8 cellular contexts compared by ENCODE assay signal in the genomic region with DNA sequence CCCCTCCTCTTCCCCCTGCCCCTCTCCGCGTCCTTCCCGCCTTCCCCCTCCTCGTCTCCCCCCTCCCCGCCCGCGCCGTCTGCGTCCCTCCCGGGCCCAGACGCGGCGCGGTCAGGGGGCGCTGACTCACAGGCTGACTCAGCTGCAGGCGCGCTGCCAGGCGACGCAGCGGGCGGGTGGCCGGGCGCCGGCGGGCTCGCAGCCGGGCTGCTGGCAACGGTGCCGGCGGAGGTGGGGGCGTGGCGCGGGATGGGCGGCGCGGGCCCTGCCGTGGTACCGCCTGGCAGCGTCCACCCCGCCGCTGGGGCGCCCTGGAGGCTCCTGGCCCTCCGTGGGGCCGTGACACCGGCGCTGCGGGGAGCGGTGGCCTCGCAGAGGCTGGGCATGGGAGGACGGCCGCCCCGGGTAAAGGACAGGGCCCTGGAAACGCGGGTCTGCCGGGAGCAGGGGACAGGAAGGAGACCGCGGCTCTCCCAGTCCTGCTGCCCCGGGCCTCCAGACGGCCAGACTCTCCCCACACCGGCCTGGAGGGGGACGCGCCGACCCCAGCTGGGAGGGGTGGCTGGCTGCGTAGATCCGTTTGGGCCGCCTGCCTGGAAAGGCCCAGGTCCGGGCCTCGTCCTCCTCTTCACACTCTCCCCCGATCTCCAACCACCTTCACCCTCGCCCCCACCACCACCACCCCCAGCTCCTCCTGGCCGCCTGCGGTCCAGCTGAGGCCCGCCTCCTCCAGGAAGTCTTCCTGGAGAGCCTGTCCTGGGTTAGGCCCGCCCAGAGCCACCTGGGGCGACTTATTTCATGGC. TPM values are rescaled to one million over a fixed set of nuclear protein-coding genes. Genes with fewer than 3 reads are reported as not detected.
DNase-seq lines count a peak whose midpoint lies in the region; ATAC-seq and TF ChIP-seq lines count a peak whose summit lies in the region.

No MANE protein-coding gene starts in this region.

- H3K27me3 ChIP-seq in HAP-1 (ENCODE audit: low read depth), result no peaks in the 10 kb centered on the region
- H3K27me3 ChIP-seq in adrenal gland, result no peaks in the 10 kb centered on the region
- no peaks in the 10 kb centered on the region for H3K27me3 ChIP-seq in heart right ventricle
- no peaks in the 10 kb centered on the region for H3K27me3 ChIP-seq in transverse colon

- no peak overlapping the region for H3K27ac Mint-ChIP-seq in T-cell

- DNase-seq in Daoy (ENCODE audit: low read depth) (peak; percentile 96), HAP-1 (ENCODE audit: low spot score in 2 of 2) (peak; percentile 68 to 87), NAMALWA (ENCODE audit: low spot score) (peak; percentile 55), T-cell (peak; percentile 65 to 95 (median 77)), adrenal gland (peak; percentile 91 to 97 (median 94)), heart right ventricle (peak; percentile 91 to 94), posterior cingulate gyrus (peak; percentile 79 to 98 (median 88)), transverse colon (peak; percentile 94)

- POLR2A ChIA-PET in T-cell (lab: Charles Lee), result interaction anchor here in 1 of 2 donors (0.7 kb wide), 1 partner anchor 22 kb away, joined by 3 read pairs; no protein-coding TSS in a partner anchor

- no peaks in the 10 kb centered on the region for H3K27me3 Mint-ChIP-seq in T-cell

- CTCF ChIA-PET in T-cell (lab: Charles Lee), result no interaction called here

- no peak for TF ChIP-seq EP300 in transverse colon (IDR thresholded peaks at IDR 0.05; ENCODE audit: low read depth)

- H3K36me3 ChIP-seq in HAP-1 (replicated peaks), result no peaks in the 10 kb centered on the region
- H3K36me3 ChIP-seq in adrenal gland (replicated peaks in 1 of 2), result no peaks in the 10 kb centered on the region
- no peaks in the 10 kb centered on the region for H3K36me3 ChIP-seq in heart right ventricle
- no peaks in the 10 kb centered on the region for H3K36me3 ChIP-seq in transverse colon

- H3K9me3 ChIP-seq in HAP-1 (no peaks in the 10 kb centered on the region; the same call in none of the 2 replicates), adrenal gland (replicated peaks in 1 of 3) (no peaks in the 10 kb centered on the region), heart right ventricle (peaks cover 0 to 6% (median 0%) of the 10 kb centered on the region in 11 donors), transverse colon (no peaks in the 10 kb centered on the region)

- H3K4me1 ChIP-seq in HAP-1, result peaks cover 21% of the 10 kb centered on the region
- peaks cover 6 to 28% of the 10 kb centered on the region in 2 donors for H3K4me1 ChIP-seq in adrenal gland (replicated peaks in 1 of 2)
- peaks cover 0 to 69% (median 35%) of the 10 kb centered on the region in 9 donors for H3K4me1 ChIP-seq in heart right ventricle
- H3K4me1 ChIP-seq in transverse colon, result peaks cover 6 to 45% (median 24%) of the 10 kb centered on the region in 4 donors

- intact Hi-C loops in adrenal gland (cut with DNase I), result no loop called here
- intact Hi-C loops in heart right ventricle (cut with DNase I), result loop anchor here in 2 of 10 donors (1.0 to 2.0 kb wide), 2 partner anchors 19 to 20 kb away; no protein-coding TSS in a partner anchor
- intact Hi-C loops in posterior cingulate gyrus (cut with DNase I), result no loop called here
- intact Hi-C loops in transverse colon (cut with DNase I; ENCODE audit: low total_unique reads), result no loop called here

- TF ChIP-seq POLR2A in adrenal gland (IDR thresholded peaks at IDR 0.05) (peak; percentile 66 to 69), transverse colon (IDR thresholded peaks at IDR 0.05) (peak; percentile 54)

- peak overlapping the region; percentile 32 for H3K4me3 ChIP-seq in HAP-1
- peak overlapping the region in 2 of 4 donors; percentile 52 to 53 for H3K4me3 ChIP-seq in adrenal gland
- H3K4me3 ChIP-seq in heart right ventricle, result peak overlapping the region; percentile 28 to 72 (median 64)
- H3K4me3 ChIP-seq in transverse colon, result peak overlapping the region; percentile 14 to 63 (median 45)

- H3K27ac ChIP-seq in adrenal gland (peak overlapping the region in 4 of 5 donors; percentile 73 to 95 (median 89)), heart right ventricle (peak overlapping the region; percentile 63 to 97 (median 92)), transverse colon (peak overlapping the region; percentile 85 to 90 (median 86))

- ATAC-seq in T-cell (replicated peaks in 1 of 4) (peak; percentile 92 to 97 (median 94)), heart right ventricle (peak; percentile 88 to 96 (median 94))

- peak overlapping the region; percentile 55 to 71 (median 67) for H3K4me3 Mint-ChIP-seq in T-cell

- no peaks in the 10 kb centered on the region for H3K9me3 Mint-ChIP-seq in T-cell

- TF ChIP-seq CTCF in adrenal gland (IDR thresholded peaks at IDR 0.05), result peak in 2 of 6 experiments; percentile 14 to 33
- TF ChIP-seq CTCF in heart right ventricle (IDR thresholded peaks at IDR 0.05), result peak in 2 of 9 donors; percentile 12 to 15
- TF ChIP-seq CTCF in transverse colon (IDR thresholded peaks at IDR 0.05), result peak in 1 of 5 experiments; percentile 30

- H3K36me3 Mint-ChIP-seq in T-cell, result no peaks in the 10 kb centered on the region

- in situ Hi-C loops in HAP-1 (cut with MboI; ENCODE audit: low sequenced_read_pairs) (no loop called here), transverse colon (cut with MboI; ENCODE audit: low pct_ligation_motif_present in 1 of 4, low pct_unique_long_range_greater_than_20kb in 1 of 4, low sequenced_read_pairs in 3 of 4) (no loop called here)

- WGBS in adrenal gland, 4 donors, result 4 to 19% (median 4%) methylated on average over 12 to 75 of the region's 75 CpGs
- WGBS in heart right ventricle, 2 donors, result 8% methylated on average over 44 to 75 of the region's 75 CpGs
- WGBS in transverse colon (ENCODE audit: low coverage in 1 of 2), 2 donors, result 7 to 59% methylated on average over 3 to 57 of the region's 75 CpGs

- peaks cover 11 to 32% (median 19%) of the 10 kb centered on the region in 3 donors for H3K4me1 Mint-ChIP-seq in T-cell

RNA-seq across cellular contexts. Expression of a gene that starts 10.0 kb away (rescaled TPM):
- not detected in 2 replicates for total RNA-seq in Daoy (2014; rRNA removed; shearing (Covaris generic))
- total RNA-seq in T-cell (under 1 TPM in 3 of 5 donors, not detected in 2; 0.20 to 0.76 (median 0.49) TPM), adrenal gland (not detected), heart right ventricle (not detected), transverse colon (1 to 10 TPM in 2 of 4 donors, not detected in 2; 2.9 to 3.0 TPM)
- polyA plus RNA-seq in adrenal gland (under 1 TPM in 2 of 3 donors, not detected in 1; 0.10 to 0.16 TPM), heart right ventricle (not detected)

RNA-seq across cellular contexts. Expression of a gene that starts 20.4 kb away (rescaled TPM):
- 13.0 and 25.8 TPM in 2 replicates for total RNA-seq in Daoy (2014; rRNA removed; shearing (Covaris generic))
- total RNA-seq in T-cell, result 10 to 100 TPM; 81.6 to 89.1 (median 83.2) TPM
- total RNA-seq in adrenal gland, result 10 to 100 TPM; 45.6 to 91.6 (median 57.9) TPM
- polyA plus RNA-seq in adrenal gland, result 10 to 100 TPM in 2 of 3 donors, 1 to 10 TPM in 1; 4.2 to 17.1 (median 11.0) TPM
- 10 to 100 TPM; 20.8 to 30.9 (median 26.4) TPM for total RNA-seq in heart right ventricle
- polyA plus RNA-seq in heart right ventricle, result 1 to 10 TPM; 2.9 to 8.8 TPM
- 10 to 100 TPM; 39.4 to 95.4 (median 72.9) TPM for total RNA-seq in transverse colon
